8 cellular contexts compared by ENCODE assay signal in the genomic region with DNA sequence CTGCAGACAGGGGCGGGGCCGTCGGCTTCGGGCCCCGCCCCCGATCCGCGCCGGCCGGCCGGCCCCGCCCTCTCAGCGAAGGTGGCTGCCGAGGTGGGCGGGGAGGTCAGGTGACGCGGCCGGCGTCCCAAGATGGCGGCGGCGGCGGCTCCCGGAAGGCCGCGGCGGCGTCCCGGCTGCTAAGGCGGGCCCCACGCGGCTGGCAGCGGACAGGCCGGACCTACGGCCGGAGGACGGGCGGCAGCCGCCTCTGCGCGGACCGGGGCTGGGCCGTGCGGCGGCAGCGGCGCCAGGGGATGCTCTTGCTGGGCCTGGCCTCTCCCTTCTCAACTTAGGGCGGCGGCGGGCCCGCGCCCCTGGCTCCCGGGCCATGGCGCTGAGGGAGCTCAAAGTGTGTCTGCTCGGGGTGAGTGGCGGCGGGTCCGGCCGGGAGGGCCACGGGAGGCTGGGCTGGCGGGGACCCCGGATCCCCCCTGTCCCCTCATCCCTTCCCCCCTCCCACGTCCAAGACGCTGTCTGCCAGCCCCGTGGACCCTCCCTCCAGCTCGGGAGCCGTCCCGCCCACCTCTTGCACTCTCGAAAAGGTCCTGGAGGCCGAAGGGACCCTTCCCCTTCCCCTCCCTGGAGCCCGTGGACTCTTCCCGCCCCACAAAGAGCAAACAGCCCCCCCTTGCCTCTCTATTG. TPM values are rescaled to one million over a fixed set of nuclear protein-coding genes. Genes with fewer than 3 reads are reported as not detected.
A peak's percentile ranks its signal among the peaks of the same experiment; 100 is the strongest.
DNase-seq lines count a peak whose midpoint lies in the region; ATAC-seq and TF ChIP-seq lines count a peak whose summit lies in the region.

A gene with protein sequence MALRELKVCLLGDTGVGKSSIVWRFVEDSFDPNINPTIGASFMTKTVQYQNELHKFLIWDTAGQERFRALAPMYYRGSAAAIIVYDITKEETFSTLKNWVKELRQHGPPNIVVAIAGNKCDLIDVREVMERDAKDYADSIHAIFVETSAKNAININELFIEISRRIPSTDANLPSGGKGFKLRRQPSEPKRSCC (plus strand): TSS at position 109 of the 684 bp plus-strand sequence. CDS start 262 bp downstream, at position 371.

- peaks cover 0 to 29% (median 24%) of the 10 kb centered on the region in 4 donors for H3K36me3 ChIP-seq in stomach

- H3K27ac ChIP-seq in RWPE1 = peak within 1 kb of the TSS; percentile 84
- peak within 1 kb of the TSS; percentile 86 to 97 (median 91) for H3K27ac ChIP-seq in stomach

- 0% methylated on average over 37 to 69 of the region's 72 CpGs for WGBS in stomach, 5 donors

- POLR2A ChIA-PET in RWPE1 (lab: Yijun Ruan, JAX; ENCODE audit: low non-redundant PET) = interaction anchor here (0.6 to 0.7 kb wide), 2 partner anchors 126 to 341 kb away, joined by 3 to 4 read pairs; no protein-coding TSS in a partner anchor

- peak within 1 kb of the TSS; percentile 97 for H3K4me3 ChIP-seq in fibroblast of villous mesenchyme (ENCODE audit: low read depth, low read length)
- peak within 1 kb of the TSS; percentile 96 to 100 (median 100) for H3K4me3 ChIP-seq in stomach

- H3K4me1 Mint-ChIP-seq in neural crest cell = peaks cover 18% of the 10 kb centered on the region

- H3K27ac Mint-ChIP-seq in neural crest cell (ENCODE audit: unreplicated experiment) = peak within 1 kb of the TSS; percentile 87

- peak within 1 kb of the TSS; percentile 96 for H3K4me3 Mint-ChIP-seq in neural crest cell

- H3K27me3 ChIP-seq in stomach = no peaks in the 10 kb centered on the region

- H3K4me1 ChIP-seq in stomach = peaks cover 11 to 74% (median 57%) of the 10 kb centered on the region in 4 donors

- peaks cover 8% of the 10 kb centered on the region for H3K36me3 Mint-ChIP-seq in neural crest cell (ENCODE audit: low read depth)

- TF ChIP-seq EP300 in stomach (IDR thresholded peaks at IDR 0.05) = no peak

- DNase-seq in D341Med (ENCODE audit: low spot score) = peak; percentile 98
- peak in 63 of 76 experiments; percentile 7 to 77 (median 54) for DNase-seq in HUDEP-2 (lab: John Stamatoyannopoulos, UW; ENCODE audit: unreplicated experiment in 76 of 76)
- DNase-seq in RWPE1 (ENCODE audit: low spot score) = peak; percentile 96
- peak; percentile 95 for DNase-seq in activated effector memory CD4-positive, alpha-beta T cell treated with anti-CD3 and anti-CD28 coated beads, Interleukin-2, amount 50 U/mL, for 16 hours
- peak; percentile 88 for DNase-seq in fibroblast of villous mesenchyme (ENCODE audit: low read depth)
- DNase-seq in neural crest cell (ENCODE audit: low read depth, low spot score) = peak; percentile 65
- DNase-seq in stomach = peak; percentile 90

- TF ChIP-seq CTCF in RWPE1 (conservative IDR thresholded peaks at IDR 0.05; ENCODE audit: low read depth) (no peak), fibroblast of villous mesenchyme (IDR thresholded peaks at IDR 0.05; ENCODE audit: insufficient read depth, low read depth, low read length) (no peak), neural crest cell (conservative IDR thresholded peaks at IDR 0.05) (no peak), stomach (IDR thresholded peaks at IDR 0.05) (no peak)

- no peaks in the 10 kb centered on the region for H3K9me3 Mint-ChIP-seq in neural crest cell

- no peak for TF ChIP-seq POLR2A in stomach (IDR thresholded peaks at IDR 0.05)

- H3K27me3 Mint-ChIP-seq in neural crest cell (ENCODE audit: low read depth) = no peaks in the 10 kb centered on the region

- peak; percentile 62 for ATAC-seq in GM21367 (IDR thresholded peaks at IDR 0.05; ENCODE audit: unreplicated experiment)

- intact Hi-C loops in stomach (cut with DNase I; ENCODE audit: low total_unique reads) = no loop called here

- H3K9me3 ChIP-seq in stomach = no peaks in the 10 kb centered on the region

- CTCF ChIA-PET in RWPE1 (lab: Yijun Ruan, JAX) = no interaction called here

RNA-seq across cellular contexts. Expression of the gene that starts here (rescaled TPM):
- total RNA-seq in fibroblast of villous mesenchyme (15.1 and 20.7 TPM in 2 replicates), neural crest cell (15.5 and 16.1 TPM in 2 replicates), stomach (10 to 100 TPM in 3 of 5 donors, 1 to 10 TPM in 2; 2.9 to 19.3 (median 13.5) TPM)
- polyA plus RNA-seq in stomach = 1 to 10 TPM; 5.7 to 8.6 (median 7.1) TPM

Comparison
In these comparisons a context has a peak if more than half of its experiments do, and no peak if none do; other contexts are left out.
1. Peak in every context shown above with its lines: DNase-seq, ATAC-seq, H3K4me3 ChIP-seq and H3K27ac ChIP-seq.